ENCODE assay signal across 16 cellular contexts in the genomic region with DNA sequence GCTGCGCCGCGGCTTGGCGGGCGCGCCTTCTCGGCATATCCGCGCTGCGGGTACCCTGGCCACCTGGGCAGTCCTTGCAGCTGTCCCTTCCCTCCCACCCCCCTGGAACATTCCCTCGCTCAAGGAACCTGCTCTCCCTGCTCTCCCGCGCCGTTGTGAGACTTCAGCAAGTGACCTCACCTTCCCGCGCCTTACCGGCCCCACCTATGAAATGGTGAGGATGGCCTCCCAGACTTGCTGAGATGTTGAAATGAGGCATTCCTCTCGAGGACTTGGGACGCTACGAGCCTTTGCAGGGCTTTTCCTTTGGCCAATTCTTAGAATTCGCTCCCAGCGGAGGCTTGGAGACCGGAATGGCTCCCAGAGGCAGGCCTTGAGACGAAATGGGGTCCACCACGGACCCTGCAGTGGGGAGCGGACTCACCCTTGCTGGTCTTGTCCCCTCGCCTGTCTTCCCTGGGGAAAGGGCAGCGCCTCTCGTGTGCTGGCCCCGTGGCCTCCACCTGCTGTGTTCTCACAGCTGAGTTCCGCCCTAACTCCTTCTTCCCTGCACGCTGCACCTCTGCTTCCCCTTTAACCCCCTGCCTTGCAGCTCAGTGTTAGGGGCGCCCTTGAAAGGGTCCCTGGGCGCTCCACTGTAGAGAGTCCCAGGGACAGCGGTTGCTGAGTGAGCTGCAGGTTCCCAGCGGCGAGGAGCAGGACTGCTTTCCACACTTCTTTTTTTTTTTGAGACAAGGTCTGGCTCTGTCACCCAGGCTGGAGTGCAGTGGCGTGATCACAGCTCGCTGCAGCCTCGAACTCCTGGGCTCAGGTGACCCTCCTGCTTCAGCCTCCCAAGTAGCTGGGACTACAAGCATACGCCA. TPM values are rescaled to one million over a fixed set of nuclear protein-coding genes. Genes with fewer than 3 reads are reported as not detected.
DNase-seq lines count a peak whose midpoint lies in the region; ATAC-seq and TF ChIP-seq lines count a peak whose summit lies in the region.
"Had no signal": no experiment of that assay in that cellular context is flagged by ENCODE, and none has a peak within 500 bp of the region (broad histone marks: within the 10 kb centered on the region; RNA-seq: fewer than 3 reads in every experiment).

No MANE protein-coding gene starts in this region.

- TF ChIP-seq POLR2A in breast epithelium (IDR thresholded peaks at IDR 0.05) (no peak), vagina (IDR thresholded peaks at IDR 0.05) (no peak), body of pancreas (IDR thresholded peaks at IDR 0.05) (no peak)

- 53% methylated on average over 23 of the region's 41 CpGs for WGBS in mammary epithelial cell (ENCODE audit: low coverage, missing lambda C conversion rate)
- WGBS in body of pancreas, 2 donors, result 16 to 34% methylated on average over 25 to 41 of the region's 41 CpGs

- no peaks in the 10 kb centered on the region for H3K36me3 Mint-ChIP-seq in neural progenitor cell

- no peak overlapping the region for H2AFZ ChIP-seq in mammary epithelial cell (ENCODE audit: low read depth, low read length)
- peak overlapping the region; percentile 53 for H2AFZ ChIP-seq in neural progenitor cell (replicated peaks)
- H2AFZ ChIP-seq: parathyroid adenoma had no signal

- peaks cover 31% of the 10 kb centered on the region for H3F3A ChIP-seq in neural progenitor cell (ENCODE audit: low read depth)

- peak overlapping the region; percentile 18 to 59 (median 56) for H3K4me3 ChIP-seq in breast epithelium
- no peak overlapping the region for H3K4me3 ChIP-seq in mammary epithelial cell (replicated peaks in 1 of 3; ENCODE audit: insufficient read depth in 1 of 3, low read depth in 2 of 3, low read length in 3 of 3)
- H3K4me3 ChIP-seq in right atrium auricular region, result peak overlapping the region; percentile 19 to 50
- peak overlapping the region; percentile 53 for H3K4me3 ChIP-seq in neural progenitor cell
- peak overlapping the region; percentile 39 to 41 for H3K4me3 ChIP-seq in vagina
- H3K4me3 ChIP-seq in effector memory CD4-positive, alpha-beta T cell (ENCODE audit: insufficient read depth, low read depth, low read length, poor library complexity, severe bottlenecking), result no peak overlapping the region
- no peak overlapping the region for H3K4me3 ChIP-seq in body of pancreas

- TF ChIP-seq CTCF in breast epithelium (IDR thresholded peaks at IDR 0.05) (no peak), mammary epithelial cell (conservative IDR thresholded peaks at IDR 0.05 in 1 of 2, IDR thresholded peaks at IDR 0.05 in 1 of 2; ENCODE audit: extremely low read depth in 1 of 2, insufficient read depth in 1 of 2, low read depth in 1 of 2, low read length in 2 of 2) (no peak), right atrium auricular region (IDR thresholded peaks at IDR 0.05) (no peak), neural progenitor cell (IDR thresholded peaks at IDR 0.05) (no peak), vagina (IDR thresholded peaks at IDR 0.05) (no peak), body of pancreas (IDR thresholded peaks at IDR 0.05) (no peak)

- no peaks in the 10 kb centered on the region for H3K9me3 ChIP-seq in breast epithelium
- H3K9me3 ChIP-seq in mammary epithelial cell (replicated peaks; ENCODE audit: insufficient read depth, low read length), result no peaks in the 10 kb centered on the region
- H3K9me3 ChIP-seq in right atrium auricular region, result no peaks in the 10 kb centered on the region
- H3K9me3 ChIP-seq in neural progenitor cell (ENCODE audit: low read depth), result no peaks in the 10 kb centered on the region
- no peaks in the 10 kb centered on the region for H3K9me3 ChIP-seq in vagina
- no peaks in the 10 kb centered on the region for H3K9me3 ChIP-seq in effector memory CD4-positive, alpha-beta T cell (ENCODE audit: control insufficient read depth, low read length)
- H3K9me3 ChIP-seq in body of pancreas, result no peaks in the 10 kb centered on the region

- no peak overlapping the region for H3K27ac Mint-ChIP-seq in neural progenitor cell
- H3K27ac Mint-ChIP-seq: activated naive CD4-positive, alpha-beta T cell treated with anti-CD3 and anti-CD28 coated beads for 36 hours had no signal

- peaks cover 2% of the 10 kb centered on the region for H4K20me1 ChIP-seq in mammary epithelial cell (ENCODE audit: insufficient read depth, low read length)
- no peaks in the 10 kb centered on the region for H4K20me1 ChIP-seq in neural progenitor cell (ENCODE audit: low read depth)

- CTCF ChIA-PET in mammary epithelial cell (lab: Charles Lee; ENCODE audit: low non-redundant PET), result no interaction called here

- H3K4me3 Mint-ChIP-seq in neural progenitor cell, result peak overlapping the region; percentile 81
- H3K4me3 Mint-ChIP-seq: activated naive CD4-positive, alpha-beta T cell treated with anti-CD3 and anti-CD28 coated beads for 36 hours had no signal

- in situ Hi-C loops in mammary epithelial cell (cut with MboI; ENCODE audit: low sequenced_read_pairs in 2 of 2), result no loop called here

- no peaks in the 10 kb centered on the region for H3K9me3 Mint-ChIP-seq in neural progenitor cell
- H3K9me3 Mint-ChIP-seq: activated naive CD4-positive, alpha-beta T cell treated with anti-CD3 and anti-CD28 coated beads for 36 hours had no signal

- H3K79me2 ChIP-seq in mammary epithelial cell (ENCODE audit: insufficient read depth, low read length) (no peaks in the 10 kb centered on the region), neural progenitor cell (ENCODE audit: low read depth) (no peaks in the 10 kb centered on the region)
- H3K79me2 ChIP-seq: parathyroid adenoma had no signal

- intact Hi-C loops in breast epithelium (cut with DNase I; ENCODE audit: low total_unique reads) (no loop called here), mammary epithelial cell (cut with micrococcal nuclease) (no loop called here), vagina (cut with DNase I) (no loop called here), body of pancreas (cut with DNase I) (no loop called here)

- no peak overlapping the region for H3K4me2 ChIP-seq in mammary epithelial cell (ENCODE audit: insufficient read depth, low read depth, low read length)
- H3K4me2 ChIP-seq in neural progenitor cell, result peak overlapping the region; percentile 87

- H3K27me3 ChIP-seq in breast epithelium, result peaks cover 0 to 37% of the 10 kb centered on the region in 2 donors
- peaks cover 15% of the 10 kb centered on the region for H3K27me3 ChIP-seq in mammary epithelial cell (ENCODE audit: insufficient read depth, low read length)
- H3K27me3 ChIP-seq in right atrium auricular region, result peaks cover 0 to 19% of the 10 kb centered on the region in 2 donors
- H3K27me3 ChIP-seq in neural progenitor cell, result peaks cover 46% of the 10 kb centered on the region
- H3K27me3 ChIP-seq in vagina, result no peaks in the 10 kb centered on the region
- H3K27me3 ChIP-seq in effector memory CD4-positive, alpha-beta T cell (replicated peaks; ENCODE audit: control insufficient read depth, insufficient read depth, low read length, poor library complexity, severe bottlenecking), result peaks cover 45% of the 10 kb centered on the region
- H3K27me3 ChIP-seq in body of pancreas, result peaks cover 0 to 18% of the 10 kb centered on the region in 2 donors

- H3K9ac ChIP-seq in mammary epithelial cell (ENCODE audit: insufficient read depth, low read length), result no peak overlapping the region
- no peak overlapping the region for H3K9ac ChIP-seq in neural progenitor cell
- H3K9ac ChIP-seq: parathyroid adenoma had no signal

- no peak overlapping the region for H3K27ac ChIP-seq in breast epithelium
- no peak overlapping the region for H3K27ac ChIP-seq in mammary epithelial cell (ENCODE audit: insufficient read depth, low read depth, low read length)
- peak overlapping the region; percentile 42 to 66 for H3K27ac ChIP-seq in right atrium auricular region
- no peak overlapping the region for H3K27ac ChIP-seq in neural progenitor cell
- H3K27ac ChIP-seq in vagina, result peak overlapping the region; percentile 13
- no peak overlapping the region for H3K27ac ChIP-seq in effector memory CD4-positive, alpha-beta T cell (ENCODE audit: insufficient read depth, low read length, poor library complexity, severe bottlenecking)
- no peak overlapping the region for H3K27ac ChIP-seq in body of pancreas
- H3K27ac ChIP-seq: parathyroid adenoma, SK-N-MC had no signal

- peaks cover 10% of the 10 kb centered on the region for H3K4me1 Mint-ChIP-seq in neural progenitor cell

- DNase-seq in breast epithelium (ENCODE audit: low spot score in 2 of 2) (peak in 1 of 2 donors; percentile 36), mammary epithelial cell (no peak), right atrium auricular region (ENCODE audit: low spot score) (no peak), neural progenitor cell (ENCODE audit: low spot score) (peak; percentile 41), vagina (ENCODE audit: extremely low spot score in 2 of 2) (peak in 1 of 2 donors; percentile 93), body of pancreas (no peak)
- DNase-seq in effector memory CD4-positive, alpha-beta T cell, result no peak
- DNase-seq: activated CD4-positive, alpha-beta T cell treated with anti-CD3 and anti-CD28 coated beads for 4 hours; activated naive CD4-positive, alpha-beta T cell treated with anti-CD3 and anti-CD28 coated beads for 36 hours; HCEC 1CT; hippocampal formation; NCI-H524 treated with DMSO at 0.1 percent for 48 hours had no signal

- H3K36me3 ChIP-seq in breast epithelium, result no peaks in the 10 kb centered on the region
- no peaks in the 10 kb centered on the region for H3K36me3 ChIP-seq in mammary epithelial cell (ENCODE audit: insufficient read depth, low read length)
- H3K36me3 ChIP-seq in right atrium auricular region, result no peaks in the 10 kb centered on the region
- H3K36me3 ChIP-seq in neural progenitor cell, result no peaks in the 10 kb centered on the region
- H3K36me3 ChIP-seq in vagina, result no peaks in the 10 kb centered on the region
- no peaks in the 10 kb centered on the region for H3K36me3 ChIP-seq in effector memory CD4-positive, alpha-beta T cell (ENCODE audit: control insufficient read depth, insufficient read depth, low read length)
- H3K36me3 ChIP-seq in body of pancreas (replicated peaks in 1 of 2; ENCODE audit: insufficient read depth in 1 of 2, low read depth in 2 of 2), result no peaks in the 10 kb centered on the region

- peaks cover 46% of the 10 kb centered on the region for H3K27me3 Mint-ChIP-seq in neural progenitor cell (ENCODE audit: insufficient read depth, low read depth)

- no peak for ATAC-seq in body of pancreas
- ATAC-seq in HG02981 (IDR thresholded peaks at IDR 0.05; ENCODE audit: unreplicated experiment), result no peak

- BruUV-seq in mammary epithelial cell (replicated peaks; lab: Mats Ljungman, UMichigan), result no TSS peak

- H3K4me1 ChIP-seq in breast epithelium, result peaks cover 0 to 9% of the 10 kb centered on the region in 2 donors
- peaks cover 11% of the 10 kb centered on the region for H3K4me1 ChIP-seq in mammary epithelial cell (ENCODE audit: insufficient read depth, low read length)
- H3K4me1 ChIP-seq in right atrium auricular region, result peaks cover 0 to 41% of the 10 kb centered on the region in 2 donors
- H3K4me1 ChIP-seq in neural progenitor cell, result peaks cover 19% of the 10 kb centered on the region
- H3K4me1 ChIP-seq in vagina, result peaks cover 15% of the 10 kb centered on the region
- H3K4me1 ChIP-seq in effector memory CD4-positive, alpha-beta T cell (ENCODE audit: control insufficient read depth, insufficient read depth, low read length, poor library complexity, severe bottlenecking), result peaks cover 8% of the 10 kb centered on the region
- peaks cover 14% of the 10 kb centered on the region for H3K4me1 ChIP-seq in body of pancreas
- H3K4me1 ChIP-seq: parathyroid adenoma had no signal

- dilution Hi-C loops in mammary epithelial cell (cut with HindIII; ENCODE audit: low sequenced_read_pairs), result no loop called here

RNA-seq across cellular contexts. Expression of gene HMCN2, which starts 0.9 kb away (rescaled TPM):
- total RNA-seq in breast epithelium (1 to 10 TPM in 1 of 3 donors, under 1 TPM in 2; 0.29 to 3.8 (median 0.98) TPM), mammary epithelial cell (under 1 TPM; under 0.01 to 0.14 TPM), right atrium auricular region (1 to 10 TPM; 1.3 to 7.3 TPM), neural progenitor cell (ENCODE audit: low replicate concordance) (0.15 and 0.40 TPM in 2 replicates), vagina (5.2 TPM), body of pancreas (1 to 10 TPM in 1 of 2 donors, under 1 TPM in 1; 0.78 to 3.6 TPM)
- polyA plus RNA-seq in mammary epithelial cell, result 0.05 TPM
- polyA minus RNA-seq in mammary epithelial cell, result not detected
- total RNA-seq: activated naive CD4-positive, alpha-beta T cell treated with anti-CD3 and anti-CD28 coated beads for 36 hours; M059J had no signal

Comparison
In these comparisons a context has a peak if more than half of its experiments do, and no peak if none do; other contexts are left out.
1. H3K4me3 ChIP-seq: peak in breast epithelium (3 of 3), right atrium auricular region (2 of 2), neural progenitor cell (single experiment) and vagina (2 of 2); none in mammary epithelial cell (0 of 3), effector memory CD4-positive, alpha-beta T cell (single experiment) and body of pancreas (0 of 2).
2. H3K27ac ChIP-seq: peak in right atrium auricular region (2 of 2) and vagina (single experiment); none in breast epithelium (0 of 2), mammary epithelial cell (single experiment), neural progenitor cell (single experiment), effector memory CD4-positive, alpha-beta T cell (single experiment) and body of pancreas (0 of 4).